Comparison of ENCODE assay signal across 6 cellular contexts in the genomic region with DNA sequence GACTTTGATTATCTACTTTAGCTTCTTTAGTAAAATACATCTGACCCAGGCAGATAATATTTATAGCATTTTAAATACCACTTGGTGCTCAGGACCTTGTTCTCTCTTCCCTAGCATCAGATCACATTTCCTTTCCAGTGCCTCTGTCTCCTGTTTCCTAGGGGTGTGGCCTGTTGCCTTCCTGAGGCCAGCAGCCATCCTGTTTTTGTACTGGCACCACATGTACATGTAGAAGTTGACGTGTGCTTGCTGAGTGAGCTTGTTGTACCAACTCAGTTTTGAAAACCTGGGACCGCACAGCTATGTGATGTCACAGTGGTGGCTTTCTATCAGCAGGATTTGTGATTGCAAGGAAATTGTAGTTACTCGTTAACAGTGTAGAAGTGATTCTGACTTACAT.
DNase-seq lines count a peak whose midpoint lies in the region; ATAC-seq, FAIRE-seq and TF ChIP-seq lines count a peak whose summit lies in the region.
"Not testable (repeated sequence)": the region's sequence is repeated elsewhere in the genome, so short reads cannot be mapped to it uniquely, and the experiment has no call there.

No MANE protein-coding gene starts in this region.

- H3K9me3 Mint-ChIP-seq in endothelial cell (ENCODE audit: unreplicated experiment) = not testable (repeated sequence)

- not testable (repeated sequence) for H2BK15ac ChIP-seq in IMR-90 (ENCODE audit: low read depth, low read length)

- not testable (repeated sequence) for H3K4me1 ChIP-seq in IMR-90 (ENCODE audit: control insufficient read depth, insufficient read depth, low read length); K562 (replicated peaks in 1 of 2; ENCODE audit: control insufficient read depth in 2 of 2, insufficient read depth in 2 of 2, low read length in 2 of 2); right cardiac atrium (ENCODE audit: control insufficient read depth, insufficient read depth, low read length); right lobe of liver; gastrocnemius medialis

- CTCF ChIA-PET in IMR-90 (lab: Yijun Ruan, JAX); K562 (lab: Yijun Ruan, JAX; ENCODE audit: low intra/inter-chr PET ratio): not testable (repeated sequence)

- H4K8ac ChIP-seq in IMR-90 (ENCODE audit: low read depth in 2 of 2, low read length in 2 of 2) = not testable (repeated sequence)

- in situ Hi-C loops in IMR-90 (cut with MboI; ENCODE audit: low sequenced_read_pairs); K562 (cut with MboI); gastrocnemius medialis (cut with MboI; ENCODE audit: low sequenced_read_pairs in 4 of 4): not testable (repeated sequence)

- H2BK20ac ChIP-seq in IMR-90 (ENCODE audit: low read depth, low read length) = not testable (repeated sequence)

- not testable (repeated sequence) for H2AK5ac ChIP-seq in IMR-90 (ENCODE audit: low read depth, low read length)

- FAIRE-seq in K562 (lab: Jason Lieb, UNC) = peak; percentile 69

- TF ChIP-seq POLR2A in IMR-90 (IDR thresholded peaks at IDR 0.05; ENCODE audit: low read depth, low read length); K562 (conservative IDR thresholded peaks at IDR 0.05); right lobe of liver (IDR thresholded peaks at IDR 0.05); gastrocnemius medialis (IDR thresholded peaks at IDR 0.05): not testable (repeated sequence)

- not testable (repeated sequence) for H3K27ac ChIP-seq in IMR-90 (ENCODE audit: insufficient read depth, low read length); K562 (ENCODE audit: extremely low read depth, low read depth, low read length); right cardiac atrium (ENCODE audit: low read length); right lobe of liver
- H3K27ac ChIP-seq in gastrocnemius medialis = peak overlapping the region in 2 of 4 donors; percentile 39 to 47

- H3K4me2 ChIP-seq in IMR-90 (ENCODE audit: low read depth, low read length); K562 (ENCODE audit: insufficient read depth, low read length): not testable (repeated sequence)

- not testable (repeated sequence) for H3K18ac ChIP-seq in IMR-90 (ENCODE audit: low read depth, low read length)

- not testable (repeated sequence) for H3K27ac Mint-ChIP-seq in endothelial cell (ENCODE audit: unreplicated experiment)

- H3K4me3 Mint-ChIP-seq in endothelial cell (ENCODE audit: unreplicated experiment) = not testable (repeated sequence)

- H3K27me3 ChIP-seq in IMR-90 (ENCODE audit: control insufficient read depth, insufficient read depth, low read length); K562 (ENCODE audit: control insufficient read depth in 2 of 2, insufficient read depth in 2 of 2, low read length in 2 of 2); right cardiac atrium (ENCODE audit: control insufficient read depth, insufficient read depth); right lobe of liver; gastrocnemius medialis: not testable (repeated sequence)

- H4K91ac ChIP-seq in IMR-90 (ENCODE audit: insufficient read depth, low read depth, low read length) = not testable (repeated sequence)

- H3K27me3 Mint-ChIP-seq in endothelial cell (ENCODE audit: unreplicated experiment) = not testable (repeated sequence)

- H3K4me1 Mint-ChIP-seq in endothelial cell (ENCODE audit: unreplicated experiment) = not testable (repeated sequence)

- not testable (repeated sequence) for H2AFZ ChIP-seq in IMR-90 (replicated peaks; ENCODE audit: low read length, poor library complexity); K562 (ENCODE audit: low read depth, low read length)

- intact Hi-C loops in IMR-90 (cut with micrococcal nuclease); K562 (cut with micrococcal nuclease); right cardiac atrium (cut with DNase I); right lobe of liver (cut with DNase I); gastrocnemius medialis (cut with DNase I; ENCODE audit: low total_unique reads): not testable (repeated sequence)

- not testable (repeated sequence) for H3K4me3 ChIP-seq in IMR-90 (ENCODE audit: insufficient read depth, low read depth, low read length); K562; right cardiac atrium (ENCODE audit: low read length); right lobe of liver; gastrocnemius medialis

- H3K4ac ChIP-seq in IMR-90 (ENCODE audit: low read depth, low read length) = not testable (repeated sequence)

- H3K9ac ChIP-seq in IMR-90 (ENCODE audit: low read depth, low read length); K562 (ENCODE audit: insufficient read depth in 1 of 2, low read depth in 2 of 2, low read length in 2 of 2): not testable (repeated sequence)

- H3K56ac ChIP-seq in IMR-90 (ENCODE audit: extremely low read depth, insufficient read depth, low read length) = not testable (repeated sequence)

- H3K79me2 ChIP-seq in K562 (ENCODE audit: control insufficient read depth, insufficient read depth, low read length) = not testable (repeated sequence)

- H3K23ac ChIP-seq in IMR-90 (ENCODE audit: low read depth, low read length) = not testable (repeated sequence)

- POLR2A ChIA-PET in IMR-90 (lab: Charles Lee; ENCODE audit: unreplicated experiment); K562 (lab: Yijun Ruan, JAX): not testable (repeated sequence)

- not testable (repeated sequence) for H4K20me1 ChIP-seq in IMR-90 (ENCODE audit: insufficient read depth, low read length); K562 (replicated peaks; ENCODE audit: control insufficient read depth, insufficient read depth, low read length)

- not testable (repeated sequence) for H3K9me3 ChIP-seq in IMR-90 (ENCODE audit: control insufficient read depth, insufficient read depth, low read length); K562 (replicated peaks; ENCODE audit: control insufficient read depth, insufficient read depth, low read depth, low read length); right cardiac atrium (ENCODE audit: control insufficient read depth, low read length); right lobe of liver; gastrocnemius medialis

- not testable (repeated sequence) for H2BK120ac ChIP-seq in IMR-90 (ENCODE audit: low read depth, low read length)

- H3K36me3 ChIP-seq in IMR-90 (ENCODE audit: control insufficient read depth, insufficient read depth, low read length); K562 (ENCODE audit: control insufficient read depth, insufficient read depth, low read length); right lobe of liver; gastrocnemius medialis: not testable (repeated sequence)

- TF ChIP-seq EP300 in K562 (IDR thresholded peaks at IDR 0.05; ENCODE audit: low read length) = not testable (repeated sequence)

- WGBS in IMR-90 (ENCODE audit: extremely low coverage in 2 of 2, insufficient read length in 1 of 2), 2 experiments = no CpG with 5 or more reads among the region's 3 CpGs
- no CpG with 5 or more reads among the region's 3 CpGs for WGBS in K562 (ENCODE audit: insufficient coverage, low coverage, missing lambda C conversion rate)
- 80% methylated on average over 1 of the region's 3 CpGs for WGBS in right cardiac atrium
- no CpG with 5 or more reads among the region's 3 CpGs for WGBS in right lobe of liver (ENCODE audit: insufficient coverage, low coverage, low lambda C conversion rate, missing lambda C conversion rate)

- not testable (repeated sequence) for TF ChIP-seq RAD21 in IMR-90 (IDR thresholded peaks at IDR 0.05; ENCODE audit: low read length); K562 (CRISPR knock-in tag; conservative IDR thresholded peaks at IDR 0.05 in 1 of 2, IDR thresholded peaks at IDR 0.05 in 1 of 2)

- H3K79me1 ChIP-seq in IMR-90 (ENCODE audit: low read depth in 1 of 2, low read length in 2 of 2) = not testable (repeated sequence)

- H3K9me1 ChIP-seq in IMR-90 (ENCODE audit: insufficient read depth, low read length); K562 (ENCODE audit: control insufficient read depth, insufficient read depth, low read length): not testable (repeated sequence)

- TF ChIP-seq CTCF in IMR-90 (conservative IDR thresholded peaks at IDR 0.05; ENCODE audit: low read depth, low read length); K562 (IDR thresholded peaks at IDR 0.05 in 2 of 3, conservative IDR thresholded peaks at IDR 0.05 in 1 of 3; ENCODE audit: insufficient read depth in 2 of 3, low read depth in 1 of 3, low read length in 3 of 3); endothelial cell (IDR thresholded peaks at IDR 0.05; ENCODE audit: unreplicated experiment); right lobe of liver (IDR thresholded peaks at IDR 0.05); gastrocnemius medialis (IDR thresholded peaks at IDR 0.05 in 4 of 5, conservative IDR thresholded peaks at IDR 0.05 in 1 of 5): not testable (repeated sequence)

- not testable (repeated sequence) for H3K14ac ChIP-seq in IMR-90 (replicated peaks; ENCODE audit: low read depth, low read length)

- H3K36me3 Mint-ChIP-seq in endothelial cell (ENCODE audit: low read depth, unreplicated experiment) = not testable (repeated sequence)

- dilution Hi-C loops in IMR-90 (cut with HindIII; ENCODE audit: low sequenced_read_pairs, unreplicated experiment) = not testable (repeated sequence)

- not testable (repeated sequence) for H2AK9ac ChIP-seq in IMR-90 (replicated peaks; ENCODE audit: low read depth, low read length, poor library complexity)

- ATAC-seq in IMR-90 (ENCODE audit: low read depth) (0 out of 2 replicates have a peak, but pooled peaks have one; percentile 17), right cardiac atrium (peak; percentile 47 to 80), right lobe of liver (peak; percentile 50 to 80 (median 58)), gastrocnemius medialis (peak; percentile 98 to 99)
- ATAC-seq in K562 = not testable (repeated sequence)

- BruUV-seq in IMR-90 (replicated peaks; lab: Mats Ljungman, UMichigan); K562 (replicated peaks; lab: Mats Ljungman, UMichigan): not testable (repeated sequence)

- DNase-seq in IMR-90; K562 (ENCODE audit: extremely low read depth in 1 of 4, low spot score in 3 of 4); right cardiac atrium; right lobe of liver: not testable (repeated sequence)
- DNase-seq in endothelial cell (ENCODE audit: low spot score) = peak; percentile 9
- DNase-seq in gastrocnemius medialis = peak; percentile 10 to 36

- not testable (repeated sequence) for H2BK5ac ChIP-seq in IMR-90 (ENCODE audit: low read depth, low read length, poor library complexity, severe bottlenecking)

- not testable (repeated sequence) for H4K5ac ChIP-seq in IMR-90 (ENCODE audit: low read depth, low read length)
